Comparison of ENCODE assay signal across 23 cellular contexts in genomic region chr5:111173476-111173875, GRCh38.
"Had no signal": no experiment of that assay in that cellular context is flagged by ENCODE, and none has a peak within 500 bp of the region (broad histone marks: within the 10 kb centered on the region; RNA-seq: fewer than 3 reads in every experiment).

No MANE protein-coding gene starts in this region.

- H3K36me3 Mint-ChIP-seq: naive thymus-derived CD8-positive, alpha-beta T cell; stimulated activated memory B cell treated with anti-CD40 and anti-IgM and Interleukin-4, amounts not matched to agents 10 μg/mL and 1 μg/mL and 100 μg/mL, for 72 hours had no signal

- H3K4me1 ChIP-seq: foreskin keratinocyte, right atrium auricular region, sigmoid colon, testis, tibial nerve, upper lobe of right lung had no signal

- FAIRE-seq: endometrium, islet of Langerhans had no signal

- H3K4me1 Mint-ChIP-seq: stimulated activated memory B cell treated with anti-CD40 and anti-IgM and Interleukin-4, amounts not matched to agents 10 μg/mL and 1 μg/mL and 100 μg/mL, for 72 hours had no signal

- H3K4me3 Mint-ChIP-seq: naive thymus-derived CD8-positive, alpha-beta T cell; stimulated activated memory B cell treated with anti-CD40 and anti-IgM and Interleukin-4, amounts not matched to agents 10 μg/mL and 1 μg/mL and 100 μg/mL, for 72 hours; stimulated activated naive CD8-positive, alpha-beta T cell treated with anti-CD3 and anti-CD28 coated beads, Interleukin-15, Interleukin-2, amounts not matched to agents 100 ng/mL and 50 ng/mL, for 24 hours had no signal

- DNase-seq: central memory CD4-positive, alpha-beta T cell; effector memory CD4-positive, alpha-beta T cell; foreskin keratinocyte; head of caudate nucleus; hippocampal formation; mammary epithelial cell; mucosa of descending colon; naive thymus-derived CD8-positive, alpha-beta T cell; nucleus accumbens; ovary; sigmoid colon; stimulated activated CD4-positive, alpha-beta T cell treated with anti-CD3 and anti-CD28 coated beads, Interleukin-4, amount 100 ng/mL, for 1 hour; stimulated activated CD8-positive, alpha-beta memory T cell treated with anti-CD3 and anti-CD28 coated beads, Interleukin-4, amount 100 ng/mL, for 48 hours; testis; upper lobe of right lung had no signal

- H3K27ac ChIP-seq: foreskin keratinocyte, ovary, right atrium auricular region, sigmoid colon, testis, tibial nerve, upper lobe of right lung had no signal

- H3K27ac Mint-ChIP-seq: naive thymus-derived CD8-positive, alpha-beta T cell; stimulated activated memory B cell treated with anti-CD40 and anti-IgM and Interleukin-4, amounts not matched to agents 10 μg/mL and 1 μg/mL and 100 μg/mL, for 72 hours; stimulated activated naive CD8-positive, alpha-beta T cell treated with anti-CD3 and anti-CD28 coated beads, Interleukin-15, Interleukin-2, amounts not matched to agents 100 ng/mL and 50 ng/mL, for 24 hours had no signal

- H3K9me3 Mint-ChIP-seq: naive thymus-derived CD8-positive, alpha-beta T cell; stimulated activated naive CD8-positive, alpha-beta T cell treated with anti-CD3 and anti-CD28 coated beads, Interleukin-15, Interleukin-2, amounts not matched to agents 100 ng/mL and 50 ng/mL, for 24 hours had no signal

- H3K36me3 ChIP-seq: ovary, right atrium auricular region, sigmoid colon, tibial nerve, upper lobe of right lung had no signal

- ATAC-seq: esophagus mucosa; foreskin keratinocyte; left lobe of liver; mucosa of descending colon; naive thymus-derived CD8-positive, alpha-beta T cell; stimulated activated memory B cell treated with anti-CD40 and anti-IgM and Interleukin-4, amounts not matched to agents 10 μg/mL and 1 μg/mL and 100 μg/mL, for 72 hours; upper lobe of right lung had no signal

- H3K9me3 ChIP-seq: mucosa of descending colon, ovary, right atrium auricular region, sigmoid colon, testis, tibial nerve, upper lobe of right lung had no signal

- H3K27me3 Mint-ChIP-seq: stimulated activated naive CD8-positive, alpha-beta T cell treated with anti-CD3 and anti-CD28 coated beads, Interleukin-15, Interleukin-2, amounts not matched to agents 100 ng/mL and 50 ng/mL, for 24 hours had no signal

- H3K4me3 ChIP-seq: mucosa of descending colon, ovary, right atrium auricular region, sigmoid colon, testis, tibial nerve, upper lobe of right lung had no signal

- H3K27me3 ChIP-seq: ovary, right atrium auricular region, sigmoid colon, testis, tibial nerve, upper lobe of right lung had no signal
